Comparison of ENCODE assay signal across 1 cellular context in the genomic region with DNA sequence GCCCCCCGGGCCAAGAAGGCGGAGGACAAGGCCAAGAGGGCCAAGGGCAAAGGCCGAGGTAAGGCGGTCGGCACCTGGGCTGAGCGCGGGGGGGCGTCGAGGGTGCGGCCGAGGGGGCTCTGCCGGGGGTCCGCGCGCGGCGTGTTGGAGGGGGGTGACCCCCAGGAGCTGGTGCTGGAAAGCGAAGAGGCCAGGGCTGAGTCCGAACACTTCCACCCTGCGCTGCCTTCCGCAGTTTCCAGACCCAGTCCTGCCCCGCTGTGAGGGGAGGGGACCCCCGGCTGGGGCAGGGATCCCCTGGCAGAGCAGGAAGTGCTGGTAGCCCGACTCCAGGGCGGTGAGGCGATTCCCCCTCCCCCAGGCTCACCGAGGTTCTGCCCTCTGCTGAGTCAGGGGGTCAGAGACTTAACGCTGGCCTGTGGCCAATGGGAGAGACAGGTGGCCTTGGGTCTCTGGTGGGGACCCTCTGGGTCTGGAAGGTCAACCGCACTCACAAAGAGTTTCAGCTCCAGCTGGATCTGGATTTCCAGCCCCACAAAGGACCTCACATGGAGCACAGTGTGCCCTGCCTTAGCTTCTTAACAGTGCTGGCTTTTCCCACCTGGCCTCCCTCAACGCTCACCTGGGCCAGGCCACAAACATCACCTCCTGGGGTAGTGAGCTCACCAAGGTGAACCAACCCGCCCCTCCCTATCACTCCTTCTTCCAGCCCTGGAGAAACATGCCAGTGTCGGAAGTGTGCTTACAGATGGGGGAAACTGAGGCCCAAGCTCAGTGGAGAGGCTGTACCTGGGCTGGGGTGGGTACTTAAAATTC.
TF ChIP-seq lines count a peak whose summit lies in the region.

No MANE protein-coding gene starts in this region.

TF ChIP-seq in HepG2, 621 proteins besides CTCF, POLR2A, EP300 and RAD21 (continued from another document):
- TF ChIP-seq, protein P1, sequence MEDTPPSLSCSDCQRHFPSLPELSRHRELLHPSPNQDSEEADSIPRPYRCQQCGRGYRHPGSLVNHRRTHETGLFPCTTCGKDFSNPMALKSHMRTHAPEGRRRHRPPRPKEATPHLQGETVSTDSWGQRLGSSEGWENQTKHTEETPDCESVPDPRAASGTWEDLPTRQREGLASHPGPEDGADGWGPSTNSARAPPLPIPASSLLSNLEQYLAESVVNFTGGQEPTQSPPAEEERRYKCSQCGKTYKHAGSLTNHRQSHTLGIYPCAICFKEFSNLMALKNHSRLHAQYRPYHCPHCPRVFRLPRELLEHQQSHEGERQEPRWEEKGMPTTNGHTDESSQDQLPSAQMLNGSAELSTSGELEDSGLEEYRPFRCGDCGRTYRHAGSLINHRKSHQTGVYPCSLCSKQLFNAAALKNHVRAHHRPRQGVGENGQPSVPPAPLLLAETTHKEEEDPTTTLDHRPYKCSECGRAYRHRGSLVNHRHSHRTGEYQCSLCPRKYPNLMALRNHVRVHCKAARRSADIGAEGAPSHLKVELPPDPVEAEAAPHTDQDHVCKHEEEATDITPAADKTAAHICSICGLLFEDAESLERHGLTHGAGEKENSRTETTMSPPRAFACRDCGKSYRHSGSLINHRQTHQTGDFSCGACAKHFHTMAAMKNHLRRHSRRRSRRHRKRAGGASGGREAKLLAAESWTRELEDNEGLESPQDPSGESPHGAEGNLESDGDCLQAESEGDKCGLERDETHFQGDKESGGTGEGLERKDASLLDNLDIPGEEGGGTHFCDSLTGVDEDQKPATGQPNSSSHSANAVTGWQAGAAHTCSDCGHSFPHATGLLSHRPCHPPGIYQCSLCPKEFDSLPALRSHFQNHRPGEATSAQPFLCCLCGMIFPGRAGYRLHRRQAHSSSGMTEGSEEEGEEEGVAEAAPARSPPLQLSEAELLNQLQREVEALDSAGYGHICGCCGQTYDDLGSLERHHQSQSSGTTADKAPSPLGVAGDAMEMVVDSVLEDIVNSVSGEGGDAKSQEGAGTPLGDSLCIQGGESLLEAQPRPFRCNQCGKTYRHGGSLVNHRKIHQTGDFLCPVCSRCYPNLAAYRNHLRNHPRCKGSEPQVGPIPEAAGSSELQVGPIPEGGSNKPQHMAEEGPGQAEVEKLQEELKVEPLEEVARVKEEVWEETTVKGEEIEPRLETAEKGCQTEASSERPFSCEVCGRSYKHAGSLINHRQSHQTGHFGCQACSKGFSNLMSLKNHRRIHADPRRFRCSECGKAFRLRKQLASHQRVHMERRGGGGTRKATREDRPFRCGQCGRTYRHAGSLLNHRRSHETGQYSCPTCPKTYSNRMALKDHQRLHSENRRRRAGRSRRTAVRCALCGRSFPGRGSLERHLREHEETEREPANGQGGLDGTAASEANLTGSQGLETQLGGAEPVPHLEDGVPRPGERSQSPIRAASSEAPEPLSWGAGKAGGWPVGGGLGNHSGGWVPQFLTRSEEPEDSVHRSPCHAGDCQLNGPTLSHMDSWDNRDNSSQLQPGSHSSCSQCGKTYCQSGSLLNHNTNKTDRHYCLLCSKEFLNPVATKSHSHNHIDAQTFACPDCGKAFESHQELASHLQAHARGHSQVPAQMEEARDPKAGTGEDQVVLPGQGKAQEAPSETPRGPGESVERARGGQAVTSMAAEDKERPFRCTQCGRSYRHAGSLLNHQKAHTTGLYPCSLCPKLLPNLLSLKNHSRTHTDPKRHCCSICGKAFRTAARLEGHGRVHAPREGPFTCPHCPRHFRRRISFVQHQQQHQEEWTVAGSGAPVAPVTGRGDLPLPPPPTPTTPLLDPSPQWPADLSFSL (CRISPR knock-in tag; IDR thresholded peaks at IDR 0.05) = no peak
- TF ChIP-seq ERF (CRISPR knock-in tag; IDR thresholded peaks at IDR 0.05) (no peak), ZNF232 (CRISPR knock-in tag; IDR thresholded peaks at IDR 0.05; ENCODE audit: borderline replicate concordance) (no peak), XRCC5 (optimal IDR thresholded peaks at IDR 0.05; ENCODE audit: low read length) (no peak), ZFY (CRISPR knock-in tag; IDR thresholded peaks at IDR 0.05) (peak; percentile 34), ZEB1 (IDR thresholded peaks at IDR 0.05; ENCODE audit: insufficient replicate concordance, low read depth) (peak; percentile 25), ZNF253 (CRISPR knock-in tag; IDR thresholded peaks at IDR 0.05; ENCODE audit: borderline replicate concordance) (no peak), SNAI1 (CRISPR knock-in tag; IDR thresholded peaks at IDR 0.05; ENCODE audit: borderline replicate concordance) (no peak), CHCHD3 (CRISPR knock-in tag; IDR thresholded peaks at IDR 0.05) (no peak), ZNF550 (CRISPR knock-in tag; IDR thresholded peaks at IDR 0.05; ENCODE audit: borderline replicate concordance) (no peak), BCL6 (CRISPR knock-in tag; IDR thresholded peaks at IDR 0.05) (peak; percentile 36; the same call in 1 of the 2 replicates), ATF3 (CRISPR knock-in tag; IDR thresholded peaks at IDR 0.05) (no peak), ZFYVE20 (CRISPR knock-in tag; IDR thresholded peaks at IDR 0.05; ENCODE audit: borderline replicate concordance, low read depth) (no peak), KMT2A (CRISPR knock-in tag; IDR thresholded peaks at IDR 0.05) (no peak), ZNF672 (CRISPR knock-in tag; IDR thresholded peaks at IDR 0.05) (no peak), PRDM4 (CRISPR knock-in tag; IDR thresholded peaks at IDR 0.05; ENCODE audit: borderline replicate concordance) (no peak), ZNF883 (CRISPR knock-in tag; IDR thresholded peaks at IDR 0.05; ENCODE audit: not compliant biosample characterization) (no peak), ZNF580 (CRISPR knock-in tag; IDR thresholded peaks at IDR 0.05; ENCODE audit: borderline replicate concordance, low read depth) (no peak), HOXA5 (CRISPR knock-in tag; IDR thresholded peaks at IDR 0.05) (no peak), HDAC6 (IDR thresholded peaks at IDR 0.05; ENCODE audit: low read depth, low read length) (no peak), HOXA7 (CRISPR knock-in tag; IDR thresholded peaks at IDR 0.05) (no peak)
- TF ChIP-seq, protein P2, sequence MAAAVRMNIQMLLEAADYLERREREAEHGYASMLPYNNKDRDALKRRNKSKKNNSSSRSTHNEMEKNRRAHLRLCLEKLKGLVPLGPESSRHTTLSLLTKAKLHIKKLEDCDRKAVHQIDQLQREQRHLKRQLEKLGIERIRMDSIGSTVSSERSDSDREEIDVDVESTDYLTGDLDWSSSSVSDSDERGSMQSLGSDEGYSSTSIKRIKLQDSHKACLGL (CRISPR knock-in tag; IDR thresholded peaks at IDR 0.05) = no peak; the same call in 1 of the 2 replicates
- TF ChIP-seq, protein P3, sequence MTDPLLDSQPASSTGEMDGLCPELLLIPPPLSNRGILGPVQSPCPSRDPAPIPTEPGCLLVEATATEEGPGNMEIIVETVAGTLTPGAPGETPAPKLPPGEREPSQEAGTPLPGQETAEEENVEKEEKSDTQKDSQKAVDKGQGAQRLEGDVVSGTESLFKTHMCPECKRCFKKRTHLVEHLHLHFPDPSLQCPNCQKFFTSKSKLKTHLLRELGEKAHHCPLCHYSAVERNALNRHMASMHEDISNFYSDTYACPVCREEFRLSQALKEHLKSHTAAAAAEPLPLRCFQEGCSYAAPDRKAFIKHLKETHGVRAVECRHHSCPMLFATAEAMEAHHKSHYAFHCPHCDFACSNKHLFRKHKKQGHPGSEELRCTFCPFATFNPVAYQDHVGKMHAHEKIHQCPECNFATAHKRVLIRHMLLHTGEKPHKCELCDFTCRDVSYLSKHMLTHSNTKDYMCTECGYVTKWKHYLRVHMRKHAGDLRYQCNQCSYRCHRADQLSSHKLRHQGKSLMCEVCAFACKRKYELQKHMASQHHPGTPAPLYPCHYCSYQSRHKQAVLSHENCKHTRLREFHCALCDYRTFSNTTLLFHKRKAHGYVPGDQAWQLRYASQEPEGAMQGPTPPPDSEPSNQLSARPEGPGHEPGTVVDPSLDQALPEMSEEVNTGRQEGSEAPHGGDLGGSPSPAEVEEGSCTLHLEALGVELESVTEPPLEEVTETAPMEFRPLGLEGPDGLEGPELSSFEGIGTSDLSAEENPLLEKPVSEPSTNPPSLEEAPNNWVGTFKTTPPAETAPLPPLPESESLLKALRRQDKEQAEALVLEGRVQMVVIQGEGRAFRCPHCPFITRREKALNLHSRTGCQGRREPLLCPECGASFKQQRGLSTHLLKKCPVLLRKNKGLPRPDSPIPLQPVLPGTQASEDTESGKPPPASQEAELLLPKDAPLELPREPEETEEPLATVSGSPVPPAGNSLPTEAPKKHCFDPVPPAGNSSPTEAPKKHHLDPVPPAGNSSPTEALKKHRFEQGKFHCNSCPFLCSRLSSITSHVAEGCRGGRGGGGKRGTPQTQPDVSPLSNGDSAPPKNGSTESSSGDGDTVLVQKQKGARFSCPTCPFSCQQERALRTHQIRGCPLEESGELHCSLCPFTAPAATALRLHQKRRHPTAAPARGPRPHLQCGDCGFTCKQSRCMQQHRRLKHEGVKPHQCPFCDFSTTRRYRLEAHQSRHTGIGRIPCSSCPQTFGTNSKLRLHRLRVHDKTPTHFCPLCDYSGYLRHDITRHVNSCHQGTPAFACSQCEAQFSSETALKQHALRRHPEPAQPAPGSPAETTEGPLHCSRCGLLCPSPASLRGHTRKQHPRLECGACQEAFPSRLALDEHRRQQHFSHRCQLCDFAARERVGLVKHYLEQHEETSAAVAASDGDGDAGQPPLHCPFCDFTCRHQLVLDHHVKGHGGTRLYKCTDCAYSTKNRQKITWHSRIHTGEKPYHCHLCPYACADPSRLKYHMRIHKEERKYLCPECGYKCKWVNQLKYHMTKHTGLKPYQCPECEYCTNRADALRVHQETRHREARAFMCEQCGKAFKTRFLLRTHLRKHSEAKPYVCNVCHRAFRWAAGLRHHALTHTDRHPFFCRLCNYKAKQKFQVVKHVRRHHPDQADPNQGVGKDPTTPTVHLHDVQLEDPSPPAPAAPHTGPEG (CRISPR knock-in tag; IDR thresholded peaks at IDR 0.05) = no peak
- TF ChIP-seq, protein P4, sequence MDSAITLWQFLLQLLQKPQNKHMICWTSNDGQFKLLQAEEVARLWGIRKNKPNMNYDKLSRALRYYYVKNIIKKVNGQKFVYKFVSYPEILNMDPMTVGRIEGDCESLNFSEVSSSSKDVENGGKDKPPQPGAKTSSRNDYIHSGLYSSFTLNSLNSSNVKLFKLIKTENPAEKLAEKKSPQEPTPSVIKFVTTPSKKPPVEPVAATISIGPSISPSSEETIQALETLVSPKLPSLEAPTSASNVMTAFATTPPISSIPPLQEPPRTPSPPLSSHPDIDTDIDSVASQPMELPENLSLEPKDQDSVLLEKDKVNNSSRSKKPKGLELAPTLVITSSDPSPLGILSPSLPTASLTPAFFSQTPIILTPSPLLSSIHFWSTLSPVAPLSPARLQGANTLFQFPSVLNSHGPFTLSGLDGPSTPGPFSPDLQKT (CRISPR knock-in tag; IDR thresholded peaks at IDR 0.05; ENCODE audit: borderline replicate concordance) = no peak
- TF ChIP-seq, protein P5, sequence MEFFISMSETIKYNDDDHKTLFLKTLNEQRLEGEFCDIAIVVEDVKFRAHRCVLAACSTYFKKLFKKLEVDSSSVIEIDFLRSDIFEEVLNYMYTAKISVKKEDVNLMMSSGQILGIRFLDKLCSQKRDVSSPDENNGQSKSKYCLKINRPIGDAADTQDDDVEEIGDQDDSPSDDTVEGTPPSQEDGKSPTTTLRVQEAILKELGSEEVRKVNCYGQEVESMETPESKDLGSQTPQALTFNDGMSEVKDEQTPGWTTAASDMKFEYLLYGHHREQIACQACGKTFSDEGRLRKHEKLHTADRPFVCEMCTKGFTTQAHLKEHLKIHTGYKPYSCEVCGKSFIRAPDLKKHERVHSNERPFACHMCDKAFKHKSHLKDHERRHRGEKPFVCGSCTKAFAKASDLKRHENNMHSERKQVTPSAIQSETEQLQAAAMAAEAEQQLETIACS (CRISPR knock-in tag; IDR thresholded peaks at IDR 0.05) = no peak
